ENCODE assay signal across 14 cellular contexts in the genomic region with DNA sequence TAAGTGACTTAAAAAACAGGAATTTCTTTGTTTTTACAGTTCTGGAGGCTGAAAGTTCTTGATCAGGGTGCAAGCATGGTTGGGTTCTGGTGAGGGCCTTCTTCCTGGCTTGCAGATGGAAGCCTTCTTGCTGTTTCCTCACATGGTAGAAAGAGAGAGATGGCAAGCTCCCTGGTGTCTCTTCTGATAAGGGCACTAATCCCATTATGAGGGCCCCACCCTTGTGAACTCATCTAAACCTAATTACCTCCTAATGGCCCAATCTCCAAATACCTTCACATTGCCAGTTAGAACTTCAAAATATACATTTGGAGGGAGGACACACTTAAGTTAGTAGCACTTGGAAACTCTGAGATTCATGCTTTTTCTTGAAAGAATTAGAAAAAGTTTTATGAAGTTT.
A peak's percentile ranks its signal among the peaks of the same experiment; 100 is the strongest.
DNase-seq lines count a peak whose midpoint lies in the region; ATAC-seq and TF ChIP-seq lines count a peak whose summit lies in the region.
"Had no signal": no experiment of that assay in that cellular context is flagged by ENCODE, and none has a peak within 500 bp of the region (broad histone marks: within the 10 kb centered on the region; RNA-seq: fewer than 3 reads in every experiment).

No MANE protein-coding gene starts in this region.

- no peak for TF ChIP-seq CTCF in endothelial cell (IDR thresholded peaks at IDR 0.05; ENCODE audit: unreplicated experiment)

- DNase-seq in NCI-H82 (lab: John Stamatoyannopoulos, UW) (peak; percentile 3), NCI-H82 treated with DMSO at 0.1 percent for 48 hours (lab: John Stamatoyannopoulos, UW; ENCODE audit: unreplicated experiment) (no peak), endothelial cell (ENCODE audit: low spot score) (no peak), NOMO-1 treated with DMSO at 0.1 percent for 48 hours (lab: John Stamatoyannopoulos, UW; ENCODE audit: unreplicated experiment) (no peak)
- DNase-seq in stimulated activated effector memory CD8-positive, alpha-beta T cell treated with anti-CD3 and anti-CD28 coated beads, Interleukin-12 subunit alpha, Interleukin-12 subunit beta, amount 100 ng/mL, for 72 hours (ENCODE audit: low spot score in 2 of 2), result no peak
- DNase-seq: AML-193; Caco-2; Calu3; CD4-positive, alpha-beta T cell; CD8-positive, alpha-beta T cell; DMS79 treated with DMSO at 0.1 percent for 48 hours; GF-D8 had no signal

- H3K9me3 Mint-ChIP-seq in endothelial cell (ENCODE audit: unreplicated experiment), result no peaks in the 10 kb centered on the region
- no peaks in the 10 kb centered on the region for H3K9me3 Mint-ChIP-seq in stimulated activated effector memory CD8-positive, alpha-beta T cell treated with anti-CD3 and anti-CD28 coated beads, Interleukin-12 subunit alpha, Interleukin-12 subunit beta, amount 100 ng/mL, for 72 hours

- peaks cover 8% of the 10 kb centered on the region for H3K27me3 Mint-ChIP-seq in endothelial cell (ENCODE audit: unreplicated experiment)
- H3K27me3 Mint-ChIP-seq: B cell; CD4-positive, alpha-beta T cell had no signal

- no peaks in the 10 kb centered on the region for H3K4me1 Mint-ChIP-seq in endothelial cell (ENCODE audit: unreplicated experiment)
- H3K4me1 Mint-ChIP-seq in stimulated activated effector memory CD8-positive, alpha-beta T cell treated with anti-CD3 and anti-CD28 coated beads, Interleukin-12 subunit alpha, Interleukin-12 subunit beta, amount 100 ng/mL, for 72 hours, result no peaks in the 10 kb centered on the region
- H3K4me1 Mint-ChIP-seq: B cell had no signal

- ATAC-seq in stimulated activated effector memory CD8-positive, alpha-beta T cell treated with anti-CD3 and anti-CD28 coated beads, Interleukin-12 subunit alpha, Interleukin-12 subunit beta, amount 100 ng/mL, for 72 hours, result no peak
- ATAC-seq: A549; CD8-positive, alpha-beta T cell had no signal

- H3K36me3 Mint-ChIP-seq in endothelial cell (ENCODE audit: low read depth, unreplicated experiment), result peaks cover 21% of the 10 kb centered on the region
- H3K36me3 Mint-ChIP-seq in stimulated activated effector memory CD8-positive, alpha-beta T cell treated with anti-CD3 and anti-CD28 coated beads, Interleukin-12 subunit alpha, Interleukin-12 subunit beta, amount 100 ng/mL, for 72 hours, result no peaks in the 10 kb centered on the region

- peak overlapping the region; percentile 15 for H3K4me3 Mint-ChIP-seq in endothelial cell (ENCODE audit: unreplicated experiment)
- no peak overlapping the region for H3K4me3 Mint-ChIP-seq in stimulated activated effector memory CD8-positive, alpha-beta T cell treated with anti-CD3 and anti-CD28 coated beads, Interleukin-12 subunit alpha, Interleukin-12 subunit beta, amount 100 ng/mL, for 72 hours
- H3K4me3 Mint-ChIP-seq: B cell; CD4-positive, alpha-beta T cell; CD8-positive, alpha-beta T cell had no signal

- no peak overlapping the region for H3K27ac Mint-ChIP-seq in endothelial cell (ENCODE audit: unreplicated experiment)
- peak overlapping the region; percentile 64 for H3K27ac Mint-ChIP-seq in stimulated activated effector memory CD8-positive, alpha-beta T cell treated with anti-CD3 and anti-CD28 coated beads, Interleukin-12 subunit alpha, Interleukin-12 subunit beta, amount 100 ng/mL, for 72 hours
- H3K27ac Mint-ChIP-seq: B cell; CD8-positive, alpha-beta T cell had no signal
